Comparison of ENCODE assay signal across 8 cellular contexts in genomic region chr4:128810871-128811570, GRCh38. TPM values are rescaled to one million over a fixed set of nuclear protein-coding genes. Genes with fewer than 3 reads are reported as not detected.
DNase-seq lines count a peak whose midpoint lies in the region; ATAC-seq and TF ChIP-seq lines count a peak whose summit lies in the region.

No MANE protein-coding gene starts in this region.

- under 1% methylated on average over 50 of the region's 50 CpGs for WGBS in urinary bladder

- H3K4me3 ChIP-seq in left ventricle myocardium inferior (peak overlapping the region; percentile 92), urinary bladder (ENCODE audit: low read depth, low read length) (peak overlapping the region; percentile 87)

- H3K4me1 Mint-ChIP-seq in progenitor cell of endocrine pancreas (ENCODE audit: low read depth): peaks cover 11% of the 10 kb centered on the region

- no peaks in the 10 kb centered on the region for H3K9me3 ChIP-seq in left ventricle myocardium inferior (replicated peaks)

- H3K4me1 ChIP-seq in left ventricle myocardium inferior (peaks cover 54% of the 10 kb centered on the region), urinary bladder (ENCODE audit: insufficient read depth) (no peaks in the 10 kb centered on the region)

- H3K27ac Mint-ChIP-seq in progenitor cell of endocrine pancreas: peak overlapping the region; percentile 100

- H3K9me3 Mint-ChIP-seq in progenitor cell of endocrine pancreas (ENCODE audit: low read depth): no peaks in the 10 kb centered on the region

- H3K36me3 ChIP-seq in left ventricle myocardium inferior: no peaks in the 10 kb centered on the region
- no peaks in the 10 kb centered on the region for H3K36me3 ChIP-seq in urinary bladder (ENCODE audit: insufficient read depth)

- no peaks in the 10 kb centered on the region for H3K27me3 Mint-ChIP-seq in progenitor cell of endocrine pancreas

- intact Hi-C loops in left ventricle myocardium inferior (cut with micrococcal nuclease): no loop called here

- DNase-seq in GM13977 (ENCODE audit: low spot score): peak; percentile 86
- DNase-seq in NCI-H1436 (lab: John Stamatoyannopoulos, UW): peak; percentile 83
- DNase-seq in T-helper 1 cell: peak; percentile 71 to 88 (median 82)
- peak; percentile 19 for DNase-seq in amniotic stem cell (lab: John Stamatoyannopoulos, UW)
- peak; percentile 81 for DNase-seq in left ventricle myocardium inferior
- peak; percentile 79 for DNase-seq in progenitor cell of endocrine pancreas (ENCODE audit: low spot score, unreplicated experiment)

- in situ Hi-C loops in GM13977 (cut with MboI; ENCODE audit: low pct_unique_long_range_greater_than_20kb, low sequenced_read_pairs, unreplicated experiment): loop anchor here (10.0 to 25.0 kb wide), 2 partner anchors 54 to 624 kb away; no protein-coding TSS in a partner anchor

- peak; percentile 3 for TF ChIP-seq CTCF in GM13977 (IDR thresholded peaks at IDR 0.05; ENCODE audit: extremely low read depth, insufficient read depth, missing control alignments)
- TF ChIP-seq CTCF in left ventricle myocardium inferior (IDR thresholded peaks at IDR 0.05; ENCODE audit: borderline replicate concordance): no peak
- TF ChIP-seq CTCF in progenitor cell of endocrine pancreas (IDR thresholded peaks at IDR 0.05; ENCODE audit: unreplicated experiment): no peak

- H3K4me3 Mint-ChIP-seq in progenitor cell of endocrine pancreas (ENCODE audit: low read depth): peak overlapping the region; percentile 96

- ATAC-seq in HG02840 (IDR thresholded peaks at IDR 0.05; ENCODE audit: low FRiP score, unreplicated experiment): peak; percentile 48

- H3K27ac ChIP-seq in left ventricle myocardium inferior (replicated peaks) (peak overlapping the region; percentile 93), urinary bladder (ENCODE audit: low read depth) (peak overlapping the region; percentile 51)

- no peaks in the 10 kb centered on the region for H3K36me3 Mint-ChIP-seq in progenitor cell of endocrine pancreas (ENCODE audit: insufficient read depth)

- no peaks in the 10 kb centered on the region for H3K27me3 ChIP-seq in left ventricle myocardium inferior (ENCODE audit: low read depth)

RNA-seq across cellular contexts. Expression of gene JADE1, which starts 1.5 kb away (rescaled TPM):
- total RNA-seq in left ventricle myocardium inferior (22.1 TPM), progenitor cell of endocrine pancreas (35.3 and 43.2 TPM in 2 replicates), urinary bladder (17.0 TPM)
- 33.6 TPM for polyA plus RNA-seq in urinary bladder

Comparison
In these comparisons a context has a peak if more than half of its experiments do, and no peak if none do; other contexts are left out.
1. Peak in every context shown above with its lines: DNase-seq, ATAC-seq, H3K4me3 ChIP-seq and H3K27ac ChIP-seq.
2. DNase-seq: peak in every context shown above with its lines; median percentile 86 in GM13977; 83 in NCI-H1436; 82 in T-helper 1 cell; 81 in left ventricle myocardium inferior; 79 in progenitor cell of endocrine pancreas; 19 in amniotic stem cell.